Comparison of ENCODE assay signal across 1 cellular context in genomic region chr1:100543640-100544039, GRCh38.
TF ChIP-seq lines count a peak whose summit lies in the region.

No MANE protein-coding gene starts in this region.

TF ChIP-seq in HEK293, 187 proteins besides CTCF, POLR2A, EP300 and RAD21 (continued from another document):
- no peak for TF ChIP-seq PRDM10 (tag by site-specific recombination; IDR thresholded peaks at IDR 0.05)
- TF ChIP-seq ELK4 (IDR thresholded peaks at IDR 0.05; ENCODE audit: borderline replicate concordance, low read depth, low read length) = no peak
